Comparison of ENCODE assay signal across 8 cellular contexts in the genomic region with DNA sequence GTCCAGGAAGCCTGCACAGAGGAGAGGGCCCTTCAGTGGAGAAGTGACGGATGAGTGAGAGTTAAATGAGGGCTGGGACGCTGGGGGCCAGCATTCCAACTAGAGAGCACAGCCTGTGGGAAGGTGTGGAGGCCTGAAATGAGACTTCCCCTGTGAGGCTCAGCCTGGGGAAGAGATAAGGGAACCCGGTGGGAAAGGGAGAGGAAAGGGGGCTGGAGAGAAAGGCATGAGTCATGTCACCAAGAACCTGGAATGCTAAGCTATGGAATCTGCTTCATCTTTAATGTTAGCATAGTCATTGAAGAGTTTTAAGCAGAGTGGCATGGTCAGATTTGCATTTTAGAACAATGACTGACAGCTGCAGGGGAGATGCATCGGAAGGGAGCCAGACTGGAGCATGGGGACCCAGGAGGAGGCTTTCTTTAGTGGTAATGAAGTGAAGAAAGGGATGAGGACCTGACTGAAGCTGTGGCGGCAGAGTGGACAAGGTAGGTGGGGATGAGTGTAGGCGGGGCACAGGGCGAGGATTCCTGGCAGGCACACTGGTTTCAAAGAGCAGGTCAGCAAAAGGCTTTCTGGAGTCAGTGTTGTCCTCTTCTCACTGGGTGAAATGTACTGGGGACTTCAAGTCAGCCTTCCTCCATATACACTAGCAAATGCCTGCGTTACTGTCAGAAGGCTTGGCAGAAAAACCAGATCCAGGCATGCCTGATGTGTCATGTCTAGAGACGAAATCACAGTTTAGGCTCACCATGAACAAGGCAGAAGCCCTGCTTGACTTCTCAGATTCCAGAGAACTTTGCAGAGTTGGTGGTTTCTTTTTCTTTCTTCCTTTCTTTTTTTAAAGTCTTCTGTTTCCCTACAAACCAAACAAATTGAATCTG. TPM values are rescaled to one million over a fixed set of nuclear protein-coding genes. Genes with fewer than 3 reads are reported as not detected.
DNase-seq lines count a peak whose midpoint lies in the region; ATAC-seq and TF ChIP-seq lines count a peak whose summit lies in the region.

No MANE protein-coding gene starts in this region.

- no peaks in the 10 kb centered on the region for H3K9me2 ChIP-seq in OCI-LY7 (ENCODE audit: insufficient read depth, low read length)

- H2BK15ac ChIP-seq in IMR-90 (ENCODE audit: low read depth, low read length), result peak overlapping the region; percentile 7; the same call in 1 of the 3 replicates

- no peak overlapping the region for H2BK5ac ChIP-seq in IMR-90 (ENCODE audit: low read depth, low read length, poor library complexity, severe bottlenecking)

- POLR2A ChIA-PET in IMR-90 (lab: Charles Lee; ENCODE audit: unreplicated experiment) (no interaction called here), OCI-LY7 (lab: Charles Lee) (no interaction called here)

- H3K27me3 ChIP-seq in IMR-90 (ENCODE audit: control insufficient read depth, insufficient read depth, low read length) (no peaks in the 10 kb centered on the region), testis (no peaks in the 10 kb centered on the region), tibial nerve (no peaks in the 10 kb centered on the region)

- TF ChIP-seq CTCF in IMR-90 (conservative IDR thresholded peaks at IDR 0.05; ENCODE audit: low read depth, low read length) (no peak), choroid plexus epithelial cell (conservative IDR thresholded peaks at IDR 0.05; ENCODE audit: low read depth, low read length) (no peak), testis (IDR thresholded peaks at IDR 0.05) (no peak), tibial nerve (IDR thresholded peaks at IDR 0.05) (no peak), OCI-LY7 (conservative IDR thresholded peaks at IDR 0.05; ENCODE audit: low read length) (no peak)

- H2BK20ac ChIP-seq in IMR-90 (ENCODE audit: low read depth, low read length), result 0 out of 2 replicates have a peak overlapping the region, but pooled peaks have one; percentile 10

- peak overlapping the region in 1 of 2 experiments; percentile 5; a peak in 1 of 4 replicates for H4K8ac ChIP-seq in IMR-90 (ENCODE audit: low read depth in 2 of 2, low read length in 2 of 2)

- H4K20me1 ChIP-seq in IMR-90 (ENCODE audit: insufficient read depth, low read length), result peaks cover 6% of the 10 kb centered on the region; the same call in 1 of the 2 replicates
- no peaks in the 10 kb centered on the region for H4K20me1 ChIP-seq in OCI-LY7 (ENCODE audit: insufficient read depth, low read length)

- H2AFZ ChIP-seq in IMR-90 (replicated peaks; ENCODE audit: low read length, poor library complexity) (no peak overlapping the region), OCI-LY7 (ENCODE audit: low read length) (no peak overlapping the region)

- peak overlapping the region; percentile 30; the same call in 1 of the 2 replicates for H2BK120ac ChIP-seq in IMR-90 (ENCODE audit: low read depth, low read length)

- H3K27ac ChIP-seq in IMR-90 (ENCODE audit: insufficient read depth, low read length), result no peak overlapping the region
- H3K27ac ChIP-seq in testis, result peak overlapping the region; percentile 16 to 43
- H3K27ac ChIP-seq in tibial nerve, result peak overlapping the region in 2 of 4 donors; percentile 67 to 68
- H3K27ac ChIP-seq in OCI-LY7 (ENCODE audit: low read depth, low read length, poor library complexity, severe bottlenecking), result no peak overlapping the region

- no peak overlapping the region for H3K18ac ChIP-seq in IMR-90 (ENCODE audit: low read depth, low read length)

- intact Hi-C loops in IMR-90 (cut with micrococcal nuclease), result no loop called here
- intact Hi-C loops in testis (cut with DNase I; ENCODE audit: low total_unique reads), result no loop called here
- intact Hi-C loops in left colon (cut with DNase I, micrococcal nuclease), result no loop called here
- intact Hi-C loops in OCI-LY7 (cut with micrococcal nuclease; ENCODE audit: unreplicated experiment), result no loop called here

- peaks cover 9% of the 10 kb centered on the region for H3K9me1 ChIP-seq in IMR-90 (ENCODE audit: insufficient read depth, low read length)

- H3K36me3 ChIP-seq in IMR-90 (ENCODE audit: control insufficient read depth, insufficient read depth, low read length), result no peaks in the 10 kb centered on the region
- no peaks in the 10 kb centered on the region for H3K36me3 ChIP-seq in testis (ENCODE audit: low read depth, missing control alignments)
- no peaks in the 10 kb centered on the region for H3K36me3 ChIP-seq in tibial nerve
- no peaks in the 10 kb centered on the region for H3K36me3 ChIP-seq in OCI-LY7 (ENCODE audit: insufficient read depth, low read length)

- peak overlapping the region; percentile 4; the same call in 1 of the 2 replicates for H4K91ac ChIP-seq in IMR-90 (ENCODE audit: insufficient read depth, low read depth, low read length)

- H3K9me3 ChIP-seq in IMR-90 (ENCODE audit: control insufficient read depth, insufficient read depth, low read length), result no peaks in the 10 kb centered on the region
- H3K9me3 ChIP-seq in testis, result no peaks in the 10 kb centered on the region
- H3K9me3 ChIP-seq in tibial nerve, result no peaks in the 10 kb centered on the region
- no peaks in the 10 kb centered on the region for H3K9me3 ChIP-seq in OCI-LY7 (ENCODE audit: low read length)

- no peak overlapping the region for H3K23ac ChIP-seq in IMR-90 (ENCODE audit: low read depth, low read length)

- DNase-seq in IMR-90 (peak; percentile 83), choroid plexus epithelial cell (ENCODE audit: low read depth) (peak; percentile 78), iris pigment epithelial cell (ENCODE audit: low read depth) (peak; percentile 70), testis (peak; percentile 41), tibial nerve (ENCODE audit: low spot score in 2 of 2) (no peak), left colon (no peak), OCI-LY7 (ENCODE audit: low spot score) (no peak), SK-N-DZ (ENCODE audit: low spot score) (no peak)

- BruUV-seq in IMR-90 (replicated peaks; lab: Mats Ljungman, UMichigan) (no TSS peak), OCI-LY7 (replicated peaks; lab: Mats Ljungman, UMichigan) (no TSS peak)

- H2AK5ac ChIP-seq in IMR-90 (ENCODE audit: low read depth, low read length), result peak overlapping the region; percentile 63; the same call in 1 of the 2 replicates

- CTCF ChIA-PET in IMR-90 (lab: Yijun Ruan, JAX) (no interaction called here), OCI-LY7 (lab: Charles Lee; ENCODE audit: unreplicated experiment) (no interaction called here)

- ATAC-seq in IMR-90 (ENCODE audit: low read depth), result peak; percentile 87
- ATAC-seq in left colon, result no peak

- H2AK9ac ChIP-seq in IMR-90 (replicated peaks; ENCODE audit: low read depth, low read length, poor library complexity), result no peak overlapping the region

- H3K4ac ChIP-seq in IMR-90 (ENCODE audit: low read depth, low read length), result peak overlapping the region; percentile 16; the same call in 1 of the 2 replicates

- H3K4me3 ChIP-seq in IMR-90 (ENCODE audit: insufficient read depth, low read depth, low read length) (no peak overlapping the region), choroid plexus epithelial cell (ENCODE audit: low read depth, low read length) (no peak overlapping the region), testis (no peak overlapping the region), tibial nerve (peak overlapping the region in 1 of 4 donors; percentile 13), OCI-LY7 (ENCODE audit: low read depth, low read length, poor library complexity, severe bottlenecking) (no peak overlapping the region)

- no peak overlapping the region for H3K14ac ChIP-seq in IMR-90 (replicated peaks; ENCODE audit: low read depth, low read length)

- no peak for TF ChIP-seq EP300 in tibial nerve (IDR thresholded peaks at IDR 0.05)

- H3K79me1 ChIP-seq in IMR-90 (ENCODE audit: low read depth in 1 of 2, low read length in 2 of 2), result peaks cover 6 to 44% of the 10 kb centered on the region in 2 experiments

- TF ChIP-seq POLR2A in IMR-90 (IDR thresholded peaks at IDR 0.05; ENCODE audit: low read depth, low read length), result no peak
- no peak for TF ChIP-seq POLR2A in testis (IDR thresholded peaks at IDR 0.05)
- TF ChIP-seq POLR2A in tibial nerve (IDR thresholded peaks at IDR 0.05), result no peak

- dilution Hi-C loops in IMR-90 (cut with HindIII; ENCODE audit: low sequenced_read_pairs, unreplicated experiment), result no loop called here

- H4K5ac ChIP-seq in IMR-90 (ENCODE audit: low read depth, low read length), result no peak overlapping the region

- H3K79me2 ChIP-seq in OCI-LY7 (ENCODE audit: insufficient read depth, low read depth, low read length), result no peaks in the 10 kb centered on the region

- peaks cover 12% of the 10 kb centered on the region for H3K4me1 ChIP-seq in IMR-90 (ENCODE audit: control insufficient read depth, insufficient read depth, low read length)
- peaks cover 67% of the 10 kb centered on the region for H3K4me1 ChIP-seq in testis
- H3K4me1 ChIP-seq in tibial nerve, result peaks cover 0 to 99% (median 44%) of the 10 kb centered on the region in 4 donors
- H3K4me1 ChIP-seq in OCI-LY7 (ENCODE audit: insufficient read depth, low read length, poor library complexity, severe bottlenecking), result no peaks in the 10 kb centered on the region

- in situ Hi-C loops in IMR-90 (cut with MboI; ENCODE audit: low sequenced_read_pairs), result no loop called here

- TF ChIP-seq RAD21 in IMR-90 (IDR thresholded peaks at IDR 0.05; ENCODE audit: low read length), result no peak

- WGBS in IMR-90 (ENCODE audit: extremely low coverage in 2 of 2, insufficient read length in 1 of 2), 2 experiments, result 40% methylated on average over 2 of the region's 9 CpGs; no CpG with 5 or more reads in 1 of the 2 experiments
- 60 to 70% methylated on average over 9 of the region's 9 CpGs for WGBS in testis, 2 donors
- 50 to 61% methylated on average over 9 of the region's 9 CpGs for WGBS in tibial nerve, 2 donors

- H3K4me2 ChIP-seq in IMR-90 (ENCODE audit: low read depth, low read length), result peak overlapping the region; percentile 29
- no peak overlapping the region for H3K4me2 ChIP-seq in OCI-LY7 (ENCODE audit: low read length)

- no peak overlapping the region for H3K9ac ChIP-seq in IMR-90 (ENCODE audit: low read depth, low read length)

- no peak overlapping the region for H3K56ac ChIP-seq in IMR-90 (ENCODE audit: extremely low read depth, insufficient read depth, low read length)

TF ChIP-seq in IMR-90, 13 proteins besides CTCF, POLR2A, EP300 and RAD21:
- 0 out of 2 replicates have a peak, but pooled peaks have one; percentile 42 for TF ChIP-seq MXI1 (IDR thresholded peaks at IDR 0.05; ENCODE audit: borderline replicate concordance, low read depth, low read length)
- no peak for TF ChIP-seq CHD1 (IDR thresholded peaks at IDR 0.05; ENCODE audit: low read depth, low read length)

RNA-seq across cellular contexts. Expression of a gene that starts 8.0 kb away (rescaled TPM):
- total RNA-seq in IMR-90 (2012; rRNA removed), result 7.5 TPM in 2 replicates
- polyA plus RNA-seq in IMR-90 (2012; rRNA removed), result 4.4 and 4.7 TPM in 2 replicates
- polyA plus RNA-seq in IMR-90 (2012; cell fraction: cytosol; rRNA removed), result 2.0 and 2.2 TPM in 2 replicates
- polyA plus RNA-seq in IMR-90 (2012; cell fraction: nucleus; rRNA removed; ENCODE audit: low replicate concordance), result 3.2 and 9.6 TPM in 2 replicates
- total RNA-seq in testis, result 10 to 100 TPM; 41.5 to 58.2 TPM
- polyA plus RNA-seq in testis (ENCODE audit: insufficient read depth, low read depth, low replicate concordance), result 34.3 TPM
- 10 to 100 TPM; 57.3 to 81.8 (median 68.1) TPM for total RNA-seq in tibial nerve
- total RNA-seq in left colon, result 10 to 100 TPM in 1 of 2 donors, 1 to 10 TPM in 1; 7.3 to 12.7 TPM
- 0.18 and 0.35 TPM in 2 replicates for total RNA-seq in OCI-LY7 (2014; rRNA removed; shearing (Covaris generic))
- 0.20 and 0.32 TPM in 2 replicates for total RNA-seq in OCI-LY7 (2022)
- 1.4 and 2.2 TPM in 2 replicates for polyA plus RNA-seq in SK-N-DZ (2014; cell fraction: cytosol; rRNA removed)
- 2.7 and 3.1 TPM in 2 replicates for polyA plus RNA-seq in SK-N-DZ (2014; cell fraction: nucleus; rRNA removed)

Comparison
In these comparisons a context has a peak if more than half of its experiments do, and no peak if none do; other contexts are left out.
1. DNase-seq: peak in IMR-90 (single experiment), choroid plexus epithelial cell (single experiment), iris pigment epithelial cell (single experiment) and testis (single experiment); none in tibial nerve (0 of 2), left colon (0 of 2), OCI-LY7 (single experiment) and SK-N-DZ (single experiment).
2. H3K27ac ChIP-seq: peak in testis (2 of 2); none in IMR-90 (single experiment) and OCI-LY7 (single experiment).